In genomic region chr13:23599083-23599925, GRCh38 we compare ENCODE assay signal across 18 cellular contexts. TPM values are rescaled to one million over a fixed set of nuclear protein-coding genes. Genes with fewer than 3 reads are reported as not detected.
DNase-seq lines count a peak whose midpoint lies in the region; ATAC-seq, FAIRE-seq and TF ChIP-seq lines count a peak whose summit lies in the region.
"Had no signal": no experiment of that assay in that cellular context is flagged by ENCODE, and none has a peak within 500 bp of the region (broad histone marks: within the 10 kb centered on the region; RNA-seq: fewer than 3 reads in every experiment).

No MANE protein-coding gene starts in this region.

- H3K18ac ChIP-seq in trophoblast cell (ENCODE audit: low read length), result no peak overlapping the region

- H3K14ac ChIP-seq in trophoblast cell (ENCODE audit: low read length), result no peak overlapping the region

- no peak overlapping the region for H4K91ac ChIP-seq in trophoblast cell (ENCODE audit: low read depth, low read length)

- H2BK12ac ChIP-seq in trophoblast cell (ENCODE audit: low read length), result no peak overlapping the region

- H2AFZ ChIP-seq in GM23338, result no peak overlapping the region
- H2AFZ ChIP-seq in trophoblast cell (ENCODE audit: insufficient read depth, low read length, poor library complexity), result no peak overlapping the region

- peaks cover 44% of the 10 kb centered on the region for H3K9me3 Mint-ChIP-seq in GM23338

- H3K27ac ChIP-seq in GM23338 (ENCODE audit: low read depth) (peak overlapping the region; percentile 10; the same call in 1 of the 2 replicates), trophoblast cell (ENCODE audit: low read depth, low read length) (peak overlapping the region; percentile 50), Peyer's patch (no peak overlapping the region)
- H3K27ac ChIP-seq: BLaER1 treated with 17β-estradiol and CSF1 and Interleukin-3, amounts not matched to agents 10 nM and 100 nM; skin epidermis had no signal

- H2BK120ac ChIP-seq in trophoblast cell (ENCODE audit: insufficient read depth, low read length, poor library complexity), result no peak overlapping the region

- peak overlapping the region; percentile 88 for H3K27ac Mint-ChIP-seq in GM23338
- H3K27ac Mint-ChIP-seq: activated naive CD8-positive, alpha-beta T cell had no signal

- no peaks in the 10 kb centered on the region for H3F3A ChIP-seq in GM23338 (replicated peaks; ENCODE audit: low read depth)

- H3K4me2 ChIP-seq in GM23338 (no peak overlapping the region), trophoblast cell (ENCODE audit: low read length) (no peak overlapping the region)
- H3K4me2 ChIP-seq: BLaER1 treated with 17β-estradiol and CSF1 and Interleukin-3, amounts not matched to agents 10 nM and 100 nM had no signal

- no peak overlapping the region for H4K8ac ChIP-seq in trophoblast cell (ENCODE audit: low read depth, low read length)

- no peaks in the 10 kb centered on the region for H3K9me2 ChIP-seq in GM23338 (ENCODE audit: insufficient read depth)

- no peaks in the 10 kb centered on the region for H3K36me3 ChIP-seq in GM23338 (ENCODE audit: insufficient read depth)
- peaks cover 7 to 9% of the 10 kb centered on the region in 2 experiments for H3K36me3 ChIP-seq in trophoblast cell (ENCODE audit: control insufficient read depth in 1 of 2, insufficient read depth in 2 of 2, low read length in 2 of 2)
- no peaks in the 10 kb centered on the region for H3K36me3 ChIP-seq in Peyer's patch
- H3K36me3 ChIP-seq: BLaER1 treated with 17β-estradiol and CSF1 and Interleukin-3, amounts not matched to agents 10 nM and 100 nM had no signal

- H3K27me3 Mint-ChIP-seq in GM23338 (ENCODE audit: insufficient read depth, low read depth, poor library complexity), result no peaks in the 10 kb centered on the region

- H3K79me1 ChIP-seq in trophoblast cell (ENCODE audit: low read length), result peaks cover 5% of the 10 kb centered on the region

- H3K4me1 ChIP-seq in GM23338 (ENCODE audit: insufficient read depth) (0 out of 2 replicates have a peak, but pooled peaks cover 8% of the 10 kb centered on the region), trophoblast cell (ENCODE audit: control insufficient read depth in 1 of 2, insufficient read depth in 2 of 2, low read length in 2 of 2) (peaks cover 6 to 8% of the 10 kb centered on the region in 2 experiments), Peyer's patch (no peaks in the 10 kb centered on the region)
- H3K4me1 ChIP-seq: BLaER1 treated with 17β-estradiol and CSF1 and Interleukin-3, amounts not matched to agents 10 nM and 100 nM had no signal

- H3K27me3 ChIP-seq in GM23338 (ENCODE audit: insufficient read depth), result no peaks in the 10 kb centered on the region
- H3K27me3 ChIP-seq in trophoblast cell (ENCODE audit: insufficient read depth, low read length), result no peaks in the 10 kb centered on the region
- no peaks in the 10 kb centered on the region for H3K27me3 ChIP-seq in Peyer's patch
- H3K27me3 ChIP-seq: BLaER1 treated with 17β-estradiol and CSF1 and Interleukin-3, amounts not matched to agents 10 nM and 100 nM had no signal

- H3K4me3 ChIP-seq in GM23338 (no peak overlapping the region), trophoblast cell (ENCODE audit: low read depth, low read length) (no peak overlapping the region), Peyer's patch (no peak overlapping the region)
- H3K4me3 ChIP-seq: BLaER1 treated with 17β-estradiol and CSF1 and Interleukin-3, amounts not matched to agents 10 nM and 100 nM; GM12878; mucosa of descending colon; skin epidermis had no signal

- no peak overlapping the region for H2AK5ac ChIP-seq in trophoblast cell (ENCODE audit: low read length)

- H4K20me1 ChIP-seq in GM23338 (replicated peaks; ENCODE audit: insufficient read depth), result no peaks in the 10 kb centered on the region
- H4K20me1 ChIP-seq: BLaER1 treated with 17β-estradiol and CSF1 and Interleukin-3, amounts not matched to agents 10 nM and 100 nM had no signal

- DNase-seq in GM23338 (ENCODE audit: low spot score), result peak; percentile 88
- DNase-seq in RCC 7860 (ENCODE audit: low spot score), result peak; percentile 91
- DNase-seq in iPS DF 4.7 (ENCODE audit: extremely low read depth, low spot score), result peak; percentile 71
- DNase-seq in trophoblast cell, result no peak
- DNase-seq in NCI-H1694 treated with DMSO at 0.1 percent for 48 hours (lab: John Stamatoyannopoulos, UW), result no peak
- DNase-seq in Peyer's patch, result no peak
- DNase-seq: activated CD4-positive, alpha-beta T cell treated with anti-CD3 and anti-CD28 coated beads for 4 hours; effector CD8-positive, alpha-beta T cell; mucosa of descending colon; NCI-H774; stimulated activated naive CD8-positive, alpha-beta T cell treated with anti-CD3 and anti-CD28 coated beads, Interleukin-15, Interleukin-2, amounts not matched to agents 100 U/mL and 50 U/mL, for 24 hours; T-helper 2 cell had no signal

- TF ChIP-seq CTCF in GM23338 (conservative IDR thresholded peaks at IDR 0.05; ENCODE audit: low read depth in 2 of 2) (peak; percentile 46 to 57), Peyer's patch (IDR thresholded peaks at IDR 0.05) (no peak)

- no peak overlapping the region for H3K4ac ChIP-seq in trophoblast cell (ENCODE audit: low read depth, low read length)

- peak overlapping the region; percentile 3; the same call in 1 of the 3 replicates for H3K4me3 Mint-ChIP-seq in GM23338
- H3K4me3 Mint-ChIP-seq: activated naive CD8-positive, alpha-beta T cell had no signal

- no peak overlapping the region for H4K12ac ChIP-seq in trophoblast cell (ENCODE audit: low read depth, low read length)

- ATAC-seq in GM23338, result peak; percentile 95
- no peak for ATAC-seq in SK-N-SH treated with all-trans-retinoic acid at 6 μM for 48 hours
- no peak for ATAC-seq in GM19324 (IDR thresholded peaks at IDR 0.05; ENCODE audit: low FRiP score, unreplicated experiment)
- ATAC-seq: GM12878; mucosa of descending colon; stimulated activated naive CD8-positive, alpha-beta T cell treated with anti-CD3 and anti-CD28 coated beads, Interleukin-15, Interleukin-2, amounts not matched to agents 100 U/mL and 50 U/mL, for 24 hours had no signal

- no peak overlapping the region for H3K9ac ChIP-seq in trophoblast cell (ENCODE audit: low read length)
- H3K9ac ChIP-seq: BLaER1 treated with 17β-estradiol and CSF1 and Interleukin-3, amounts not matched to agents 10 nM and 100 nM had no signal

- no peak for TF ChIP-seq POLR2A in Peyer's patch (IDR thresholded peaks at IDR 0.05)

- peak overlapping the region; percentile 14 for H2BK5ac ChIP-seq in trophoblast cell (ENCODE audit: low read depth, low read length, poor library complexity)

- H3K36me3 Mint-ChIP-seq in GM23338 (ENCODE audit: low read depth), result peaks cover 53% of the 10 kb centered on the region

- H3K4me1 Mint-ChIP-seq in GM23338, result peaks cover 25% of the 10 kb centered on the region

- peak; percentile 93 for FAIRE-seq in RCC 7860 (lab: Jason Lieb, UNC)
- FAIRE-seq: GM12878 had no signal

- H3K9me3 ChIP-seq in trophoblast cell (ENCODE audit: insufficient read depth, low read depth, low read length) (peaks cover 5% of the 10 kb centered on the region), Peyer's patch (no peaks in the 10 kb centered on the region)
- H3K9me3 ChIP-seq: mucosa of descending colon had no signal

- H3K79me2 ChIP-seq in GM23338 (replicated peaks; ENCODE audit: insufficient read depth) (no peaks in the 10 kb centered on the region), trophoblast cell (ENCODE audit: control insufficient read depth, insufficient read depth, low read length, poor library complexity) (peaks cover 2% of the 10 kb centered on the region)

- no CpG with 5 or more reads among the region's 3 CpGs for WGBS in trophoblast cell (ENCODE audit: extremely low coverage, insufficient coverage, insufficient read length)

- H3K23ac ChIP-seq in trophoblast cell (ENCODE audit: low read length), result no peak overlapping the region

TF ChIP-seq in SK-N-SH treated with all-trans-retinoic acid at 6 μM for 48 hours, 23 proteins besides CTCF, POLR2A, EP300 and RAD21:
- no peak for TF ChIP-seq BACH2 (CRISPR knock-in tag; IDR thresholded peaks at IDR 0.05; ENCODE audit: borderline replicate concordance)
- no peak for TF ChIP-seq ARNTL (CRISPR knock-in tag; IDR thresholded peaks at IDR 0.05; ENCODE audit: borderline replicate concordance, low read depth)
- no peak for TF ChIP-seq CREB5 (CRISPR knock-in tag; IDR thresholded peaks at IDR 0.05; ENCODE audit: low read depth)
- no peak for TF ChIP-seq ZNF70 (CRISPR knock-in tag; IDR thresholded peaks at IDR 0.05)
- TF ChIP-seq PPARA (CRISPR knock-in tag; IDR thresholded peaks at IDR 0.05; ENCODE audit: borderline replicate concordance), result no peak
- TF ChIP-seq ZFP30 (CRISPR knock-in tag; IDR thresholded peaks at IDR 0.05), result no peak
- no peak for TF ChIP-seq PATZ1 (CRISPR knock-in tag; IDR thresholded peaks at IDR 0.05; ENCODE audit: borderline replicate concordance)
- TF ChIP-seq ZC3H10 (CRISPR knock-in tag; IDR thresholded peaks at IDR 0.05), result no peak
- TF ChIP-seq ESRRG (CRISPR knock-in tag; IDR thresholded peaks at IDR 0.05), result no peak

RNA-seq across cellular contexts. Expression of gene TNFRSF19, which starts 29.1 kb away (rescaled TPM):
- 0.35 and 0.93 TPM in 2 replicates for total RNA-seq in GM23338 (2014; rRNA removed; shearing (Covaris generic))
- polyA plus RNA-seq in GM23338 (2016; fragmentation: Nextera tagmentation; extraction: Ambion mirVana), result 0.21 and 0.24 TPM in 2 replicates
- polyA plus RNA-seq in trophoblast cell (2013), result 85.2 and 86.7 TPM in 2 replicates
- total RNA-seq in Peyer's patch, result 1 to 10 TPM in 2 of 4 donors, under 1 TPM in 1, not detected in 1; 0.94 to 1.7 (median 1.2) TPM

Comparison
In these comparisons a context has a peak if more than half of its experiments do, and no peak if none do; other contexts are left out.
1. DNase-seq: peak in GM23338 (single experiment), RCC 7860 (single experiment) and iPS DF 4.7 (single experiment); none in trophoblast cell (0 of 2), NCI-H1694 treated with DMSO at 0.1 percent for 48 hours (single experiment) and Peyer's patch (0 of 3).
2. H3K27ac ChIP-seq: peak in GM23338 (single experiment) and trophoblast cell (single experiment); none in Peyer's patch (0 of 4).
3. CTCF ChIP-seq: peak in GM23338 (2 of 2); none in Peyer's patch (0 of 6).